Comparison of ENCODE assay signal across 15 cellular contexts in the genomic region with DNA sequence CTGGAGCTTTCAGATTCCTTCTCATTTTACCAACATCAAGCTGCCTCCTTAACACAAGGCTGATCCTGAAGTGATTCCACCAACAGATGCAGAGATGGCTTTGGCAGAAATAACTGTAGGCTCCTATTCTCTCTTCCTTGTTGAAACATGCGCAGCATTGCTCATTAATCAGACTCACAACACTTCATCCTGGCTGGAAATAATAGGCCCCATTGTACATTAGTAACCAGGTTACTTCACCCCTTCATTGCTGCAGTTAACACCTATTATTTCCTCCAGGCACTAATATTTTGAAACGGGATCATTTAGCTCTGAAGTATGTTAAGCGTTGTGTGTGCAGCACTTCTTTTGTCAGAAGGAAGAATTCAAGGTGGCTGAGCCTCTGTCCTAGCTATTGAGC.
"Had no signal": no experiment of that assay in that cellular context is flagged by ENCODE, and none has a peak within 500 bp of the region (broad histone marks: within the 10 kb centered on the region; RNA-seq: fewer than 3 reads in every experiment).

No MANE protein-coding gene starts in this region.

- H3K27me3 ChIP-seq: adrenal gland, cardiac muscle cell, esophagus squamous epithelium, tibial nerve had no signal

- ATAC-seq: activated naive CD4-positive, alpha-beta T cell treated with anti-CD3 and anti-CD28 coated beads, Interleukin-2, amount 50 U/mL, for 72 hours; left cardiac atrium; right cardiac atrium; stimulated activated naive CD8-positive, alpha-beta T cell treated with anti-CD3 and anti-CD28 coated beads, Interleukin-15, Interleukin-2, amounts not matched to agents 100 U/mL and 50 U/mL, for 24 hours had no signal

- DNase-seq: activated CD4-positive, alpha-beta T cell treated with anti-CD3 and anti-CD28 coated beads for 1 hour; activated CD8-positive, alpha-beta memory T cell treated with anti-CD3 and anti-CD28 coated beads for 24 hours; activated gamma-delta T cell; adrenal gland; effector CD8-positive, alpha-beta T cell; esophagus squamous epithelium; left cardiac atrium; midbrain; right cardiac atrium; stimulated activated naive CD8-positive, alpha-beta T cell treated with anti-CD3 and anti-CD28 coated beads, Interleukin-15, Interleukin-2, amounts not matched to agents 100 U/mL and 50 U/mL, for 24 hours; substantia nigra had no signal

- H3K4me1 ChIP-seq: adrenal gland, prostate gland, tibial nerve had no signal

- H3K27ac ChIP-seq: adrenal gland, cardiac muscle cell, prostate gland, tibial nerve had no signal
